ENCODE assay signal across 2 cellular contexts in the genomic region with DNA sequence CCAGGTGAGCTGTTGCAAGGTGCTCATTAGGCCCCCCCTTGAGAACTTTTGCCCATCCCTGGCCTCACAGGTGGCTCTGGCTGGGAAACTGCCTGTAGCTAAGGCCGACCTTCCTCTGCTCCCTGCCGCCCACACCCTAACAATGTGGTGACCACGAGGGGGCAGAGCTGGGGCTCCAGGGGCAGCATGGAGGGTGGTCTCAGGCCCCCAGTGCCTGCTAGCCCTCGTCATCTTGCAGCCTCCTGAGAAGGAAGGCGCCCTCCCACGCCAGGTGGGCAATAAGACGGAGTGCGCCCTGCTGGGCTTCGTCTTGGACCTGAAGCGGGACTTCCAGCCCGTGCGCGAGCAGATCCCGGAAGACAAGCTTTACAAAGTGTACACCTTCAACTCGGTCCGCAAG.
TF ChIP-seq lines count a peak whose summit lies in the region.

No MANE protein-coding gene starts in this region.

TF ChIP-seq in HepG2, 621 proteins besides CTCF, POLR2A, EP300 and RAD21:
- TF ChIP-seq, protein P1, sequence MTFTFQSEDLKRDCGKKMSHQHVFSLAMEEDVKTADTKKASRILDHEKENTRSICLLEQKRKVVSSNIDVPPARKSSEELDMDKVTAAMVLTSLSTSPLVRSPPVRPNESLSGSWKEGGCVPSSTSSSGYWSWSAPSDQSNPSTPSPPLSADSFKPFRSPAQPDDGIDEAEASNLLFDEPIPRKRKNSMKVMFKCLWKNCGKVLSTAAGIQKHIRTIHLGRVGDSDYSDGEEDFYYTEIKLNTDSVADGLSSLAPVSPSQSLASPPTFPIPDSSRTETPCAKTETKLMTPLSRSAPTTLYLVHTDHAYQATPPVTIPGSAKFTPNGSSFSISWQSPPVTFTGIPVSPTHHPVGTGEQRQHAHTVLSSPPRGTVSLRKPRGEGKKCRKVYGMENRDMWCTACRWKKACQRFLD (CRISPR knock-in tag; IDR thresholded peaks at IDR 0.05; ENCODE audit: borderline replicate concordance): no peak
- TF ChIP-seq GFI1 (CRISPR knock-in tag; IDR thresholded peaks at IDR 0.05; ENCODE audit: borderline replicate concordance) (no peak), AHR (CRISPR knock-in tag; IDR thresholded peaks at IDR 0.05) (no peak), ZNF878 (CRISPR knock-in tag; IDR thresholded peaks at IDR 0.05) (no peak)
- TF ChIP-seq, protein P2, sequence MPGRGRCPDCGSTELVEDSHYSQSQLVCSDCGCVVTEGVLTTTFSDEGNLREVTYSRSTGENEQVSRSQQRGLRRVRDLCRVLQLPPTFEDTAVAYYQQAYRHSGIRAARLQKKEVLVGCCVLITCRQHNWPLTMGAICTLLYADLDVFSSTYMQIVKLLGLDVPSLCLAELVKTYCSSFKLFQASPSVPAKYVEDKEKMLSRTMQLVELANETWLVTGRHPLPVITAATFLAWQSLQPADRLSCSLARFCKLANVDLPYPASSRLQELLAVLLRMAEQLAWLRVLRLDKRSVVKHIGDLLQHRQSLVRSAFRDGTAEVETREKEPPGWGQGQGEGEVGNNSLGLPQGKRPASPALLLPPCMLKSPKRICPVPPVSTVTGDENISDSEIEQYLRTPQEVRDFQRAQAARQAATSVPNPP (CRISPR knock-in tag; IDR thresholded peaks at IDR 0.05): no peak

TF ChIP-seq in WTC11, 78 proteins besides CTCF, POLR2A, EP300 and RAD21:
- TF ChIP-seq ZNF671 (CRISPR knock-in tag; IDR thresholded peaks at IDR 0.05): no peak
- TF ChIP-seq RELA (CRISPR knock-in tag; IDR thresholded peaks at IDR 0.05; ENCODE audit: borderline replicate concordance): no peak
- TF ChIP-seq, protein P3, sequence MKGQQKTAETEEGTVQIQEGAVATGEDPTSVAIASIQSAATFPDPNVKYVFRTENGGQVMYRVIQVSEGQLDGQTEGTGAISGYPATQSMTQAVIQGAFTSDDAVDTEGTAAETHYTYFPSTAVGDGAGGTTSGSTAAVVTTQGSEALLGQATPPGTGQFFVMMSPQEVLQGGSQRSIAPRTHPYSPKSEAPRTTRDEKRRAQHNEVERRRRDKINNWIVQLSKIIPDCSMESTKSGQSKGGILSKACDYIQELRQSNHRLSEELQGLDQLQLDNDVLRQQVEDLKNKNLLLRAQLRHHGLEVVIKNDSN (CRISPR knock-in tag; IDR thresholded peaks at IDR 0.05): no peak
- no peak for TF ChIP-seq CREB1 (CRISPR knock-in tag; IDR thresholded peaks at IDR 0.05)
- no peak for TF ChIP-seq JAZF1 (CRISPR knock-in tag; IDR thresholded peaks at IDR 0.05)
TF ChIP-seq in WTC11: peak in this region for 0.
